23 cellular contexts compared by ENCODE assay signal in genomic region chr2:192354512-192355244, GRCh38.
"Had no signal": no experiment of that assay in that cellular context is flagged by ENCODE, and none has a peak within 500 bp of the region (broad histone marks: within the 10 kb centered on the region; RNA-seq: fewer than 3 reads in every experiment).

No MANE protein-coding gene starts in this region.

- H3K36me3 Mint-ChIP-seq: T-cell had no signal

- H3K9me3 ChIP-seq: MG63, Peyer's patch, SJCRH30 had no signal

- H3K9me3 Mint-ChIP-seq: T-helper 1 cell treated with Interleukin-12 subunit alpha and Interleukin-12 subunit beta and Interleukin-4 antibody, amounts not matched to agents 30 μg/mL and 1 μg/mL, for 36 hours had no signal

- DNase-seq: IMR-90, Karpas-422, KG1, MG63, NCI-H1092 treated with DMSO at 0.1 percent for 48 hours, NCI-H146, NCI-H1694 treated with DMSO at 0.1 percent for 48 hours, NCI-H1930, NCI-H2081, NCI-H2107, NCI-H2227 treated with DMSO at 0.1 percent for 48 hours, NCI-H524, NCI-H526 treated with DMSO at 0.1 percent for 48 hours, NCI-H774, PC-9, Peyer's patch, SHP77 treated with DMSO at 0.1 percent for 48 hours, SJCRH30, SW 1271, T-cell had no signal

- H3K27ac ChIP-seq: PC-9, Peyer's patch, SJCRH30 had no signal

- H3K27me3 ChIP-seq: MG63, Peyer's patch, SJCRH30 had no signal

- ATAC-seq: HepG2, Right ventricle myocardium inferior, T-cell had no signal

- H3K36me3 ChIP-seq: MG63, Peyer's patch, SJCRH30 had no signal

- H3K4me1 Mint-ChIP-seq: T-cell had no signal

- H2AFZ ChIP-seq: PC-9 had no signal

- H3K27me3 Mint-ChIP-seq: T-cell had no signal

- H3K27ac Mint-ChIP-seq: T-cell; T-helper 1 cell treated with Interleukin-12 subunit alpha and Interleukin-12 subunit beta and Interleukin-4 antibody, amounts not matched to agents 30 μg/mL and 1 μg/mL, for 36 hours had no signal

- H3K4me3 ChIP-seq: MG63, PC-9, Peyer's patch, SJCRH30 had no signal

- H3K4me2 ChIP-seq: PC-9 had no signal

- H3K4me3 Mint-ChIP-seq: T-cell; T-helper 1 cell treated with Interleukin-12 subunit alpha and Interleukin-12 subunit beta and Interleukin-4 antibody, amounts not matched to agents 30 μg/mL and 1 μg/mL, for 36 hours had no signal

- H3K4me1 ChIP-seq: Peyer's patch, SJCRH30 had no signal
